Comparison of ENCODE assay signal across 9 cellular contexts in genomic region chr4:103008875-103009729, GRCh38. TPM values are rescaled to one million over a fixed set of nuclear protein-coding genes. Genes with fewer than 3 reads are reported as not detected.
DNase-seq lines count a peak whose midpoint lies in the region; ATAC-seq and TF ChIP-seq lines count a peak whose summit lies in the region.
"Had no signal": no experiment of that assay in that cellular context is flagged by ENCODE, and none has a peak within 500 bp of the region (broad histone marks: within the 10 kb centered on the region; RNA-seq: fewer than 3 reads in every experiment).

No MANE protein-coding gene starts in this region.

- ATAC-seq in GM19035 (IDR thresholded peaks at IDR 0.05; ENCODE audit: unreplicated experiment) = peak; percentile 86
- peak; percentile 71 for ATAC-seq in HG03280 (IDR thresholded peaks at IDR 0.05; ENCODE audit: unreplicated experiment)
- peak; percentile 85 to 91 for ATAC-seq in stimulated activated naive B cell treated with anti-CD40 and anti-IgM and Interleukin-4, amounts not matched to agents 10 μg/mL and 1 μg/mL and 100 μg/mL, for 72 hours (replicated peaks)

- H3K4me3 Mint-ChIP-seq in brain = no peak overlapping the region
- H3K4me3 Mint-ChIP-seq in stimulated activated naive B cell treated with anti-CD40 and anti-IgM and Interleukin-4, amounts not matched to agents 10 μg/mL and 1 μg/mL and 100 μg/mL, for 72 hours = no peak overlapping the region
- H3K4me3 Mint-ChIP-seq: activated naive CD8-positive, alpha-beta T cell had no signal

- peaks cover 4% of the 10 kb centered on the region for H3K27me3 Mint-ChIP-seq in brain
- no peaks in the 10 kb centered on the region for H3K27me3 Mint-ChIP-seq in stimulated activated naive B cell treated with anti-CD40 and anti-IgM and Interleukin-4, amounts not matched to agents 10 μg/mL and 1 μg/mL and 100 μg/mL, for 72 hours
- H3K27me3 Mint-ChIP-seq: activated naive CD8-positive, alpha-beta T cell had no signal

- H3K36me3 ChIP-seq in MG63 = no peaks in the 10 kb centered on the region

- H3K9me3 Mint-ChIP-seq in brain = no peaks in the 10 kb centered on the region
- no peaks in the 10 kb centered on the region for H3K9me3 Mint-ChIP-seq in stimulated activated naive B cell treated with anti-CD40 and anti-IgM and Interleukin-4, amounts not matched to agents 10 μg/mL and 1 μg/mL and 100 μg/mL, for 72 hours

- peak; percentile 88 to 89 for TF ChIP-seq CTCF in brain (conservative IDR thresholded peaks at IDR 0.05)

- peaks cover 23% of the 10 kb centered on the region for H3K4me1 Mint-ChIP-seq in brain
- no peaks in the 10 kb centered on the region for H3K4me1 Mint-ChIP-seq in stimulated activated naive B cell treated with anti-CD40 and anti-IgM and Interleukin-4, amounts not matched to agents 10 μg/mL and 1 μg/mL and 100 μg/mL, for 72 hours

- peak overlapping the region in 1 of 5 experiments; percentile 14 for H3K27ac Mint-ChIP-seq in brain
- H3K27ac Mint-ChIP-seq in stimulated activated naive B cell treated with anti-CD40 and anti-IgM and Interleukin-4, amounts not matched to agents 10 μg/mL and 1 μg/mL and 100 μg/mL, for 72 hours = no peak overlapping the region
- H3K27ac Mint-ChIP-seq: activated naive CD8-positive, alpha-beta T cell had no signal

- peak; percentile 57 for DNase-seq in DMS53 treated with DMSO at 0.1 percent for 48 hours (lab: John Stamatoyannopoulos, UW; ENCODE audit: unreplicated experiment)
- DNase-seq in NCI-H526 treated with DMSO at 0.1 percent for 48 hours (lab: John Stamatoyannopoulos, UW) = peak; percentile 7
- peak; percentile 43 for DNase-seq in iPS-NIHi7 (ENCODE audit: extremely low spot score)
- no peak for DNase-seq in stimulated activated naive B cell treated with anti-CD40 and anti-IgM and Interleukin-4, amounts not matched to agents 10 μg/mL and 1 μg/mL and 100 μg/mL, for 72 hours
- DNase-seq in MG63 = no peak

- no peaks in the 10 kb centered on the region for H3K9me3 ChIP-seq in MG63

- H3K36me3 Mint-ChIP-seq in brain = no peaks in the 10 kb centered on the region
- no peaks in the 10 kb centered on the region for H3K36me3 Mint-ChIP-seq in stimulated activated naive B cell treated with anti-CD40 and anti-IgM and Interleukin-4, amounts not matched to agents 10 μg/mL and 1 μg/mL and 100 μg/mL, for 72 hours

- H3K27me3 ChIP-seq in MG63 = no peaks in the 10 kb centered on the region

- no peak overlapping the region for H3K4me3 ChIP-seq in MG63

RNA-seq across cellular contexts. Expression of gene SLC9B1, which starts 10.4 kb away (rescaled TPM):
- polyA plus RNA-seq in brain (ENCODE audit: insufficient read depth, low read depth, low replicate concordance) = 1.2 TPM
- 1.5 and 2.3 TPM in 2 replicates for total RNA-seq in MG63 (2014; rRNA removed; shearing (Covaris generic); ENCODE audit: low replicate concordance)

Comparison
In these comparisons a context has a peak if more than half of its experiments do, and no peak if none do; other contexts are left out.
1. DNase-seq: peak in DMS53 treated with DMSO at 0.1 percent for 48 hours (single experiment), NCI-H526 treated with DMSO at 0.1 percent for 48 hours (single experiment) and iPS-NIHi7 (single experiment); none in stimulated activated naive B cell treated with anti-CD40 and anti-IgM and Interleukin-4, amounts not matched to agents 10 μg/mL and 1 μg/mL and 100 μg/mL, for 72 hours (single experiment) and MG63 (single experiment).
2. Peak in every context shown above with its lines, with median percentiles within 50 percentile points of each other: ATAC-seq.